9 cellular contexts compared by ENCODE assay signal in the genomic region with DNA sequence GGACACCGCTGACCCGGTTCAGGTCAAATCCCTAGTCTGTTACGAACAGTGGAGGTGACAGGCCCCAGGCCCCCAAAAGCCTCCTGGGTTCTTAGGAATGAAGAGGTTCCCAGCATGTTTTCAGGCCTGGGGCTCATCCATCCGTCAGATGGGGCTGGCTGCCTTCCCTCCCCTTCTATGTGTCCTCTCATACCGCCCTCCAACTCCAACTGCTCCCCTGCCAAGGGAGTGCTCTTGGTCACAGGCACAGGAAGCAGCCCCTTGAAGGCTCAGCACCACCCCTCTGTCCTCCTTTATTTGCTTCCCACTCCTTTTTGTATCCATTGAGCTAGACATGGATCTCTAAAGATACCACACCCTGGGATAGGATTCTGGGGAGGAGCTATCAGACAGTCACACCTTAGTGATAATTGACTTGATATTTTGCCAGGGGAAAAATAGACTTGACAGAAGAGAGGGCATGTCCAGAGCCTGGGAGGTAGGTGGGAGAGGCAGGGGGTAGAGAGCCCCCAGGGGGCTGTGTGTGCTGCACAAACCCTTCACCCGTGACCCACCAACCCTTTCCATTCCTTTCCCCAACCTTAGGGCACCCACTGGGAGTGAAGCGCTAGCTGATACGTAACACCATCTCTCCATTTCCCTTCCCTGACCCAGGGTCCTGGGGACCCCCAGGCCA. TPM values are rescaled to one million over a fixed set of nuclear protein-coding genes. Genes with fewer than 3 reads are reported as not detected.
A peak's percentile ranks its signal among the peaks of the same experiment; 100 is the strongest.
DNase-seq lines count a peak whose midpoint lies in the region; ATAC-seq and TF ChIP-seq lines count a peak whose summit lies in the region.
"Had no signal": no experiment of that assay in that cellular context is flagged by ENCODE, and none has a peak within 500 bp of the region (broad histone marks: within the 10 kb centered on the region; RNA-seq: fewer than 3 reads in every experiment).

No MANE protein-coding gene starts in this region.

- TF ChIP-seq CTCF in GM10266 (IDR thresholded peaks at IDR 0.05; ENCODE audit: control insufficient read depth, insufficient read depth, low read depth, missing control alignments) (no peak), left ventricle myocardium inferior (IDR thresholded peaks at IDR 0.05; ENCODE audit: borderline replicate concordance) (no peak)

- H3K9me3 ChIP-seq in NT2/D1 (ENCODE audit: insufficient read depth, low read length) (no peaks in the 10 kb centered on the region), left ventricle myocardium inferior (replicated peaks) (no peaks in the 10 kb centered on the region)
- H3K9me3 ChIP-seq: neutrophil had no signal

- ATAC-seq in GM21367 (IDR thresholded peaks at IDR 0.05; ENCODE audit: unreplicated experiment), result no peak

- H3K27me3 ChIP-seq in NT2/D1 (ENCODE audit: insufficient read depth, insufficient read length) (no peaks in the 10 kb centered on the region), left ventricle myocardium inferior (ENCODE audit: low read depth) (no peaks in the 10 kb centered on the region), rectal smooth muscle tissue (ENCODE audit: control insufficient read depth, insufficient read depth, low read length) (no peaks in the 10 kb centered on the region)

- peaks cover 17% of the 10 kb centered on the region for H3K4me1 ChIP-seq in NT2/D1 (ENCODE audit: insufficient read depth, insufficient read length)
- H3K4me1 ChIP-seq in left ventricle myocardium inferior, result peaks cover 28% of the 10 kb centered on the region
- H3K4me1 ChIP-seq in rectal smooth muscle tissue (ENCODE audit: control insufficient read depth, insufficient read depth, low read length), result peaks cover 18% of the 10 kb centered on the region

- intact Hi-C loops in left ventricle myocardium inferior (cut with micrococcal nuclease), result no loop called here

- H3K36me3 ChIP-seq in NT2/D1 (ENCODE audit: insufficient read depth, insufficient read length, low read length) (no peaks in the 10 kb centered on the region), left ventricle myocardium inferior (no peaks in the 10 kb centered on the region), rectal smooth muscle tissue (ENCODE audit: control insufficient read depth, insufficient read depth, low read length) (no peaks in the 10 kb centered on the region)
- H3K36me3 ChIP-seq: neutrophil had no signal

- no peak overlapping the region for H3K4me3 ChIP-seq in NT2/D1 (ENCODE audit: insufficient read length, low read depth)
- no peak overlapping the region for H3K4me3 ChIP-seq in left ventricle myocardium inferior
- H3K4me3 ChIP-seq in rectal smooth muscle tissue (ENCODE audit: low read length), result no peak overlapping the region

- H3K27ac ChIP-seq in left ventricle myocardium inferior (replicated peaks) (peak overlapping the region; percentile 53), rectal smooth muscle tissue (ENCODE audit: low read depth, low read length) (peak overlapping the region; percentile 95)
- H3K27ac ChIP-seq: neutrophil had no signal

- peak; percentile 11 for DNase-seq in GM10266 (ENCODE audit: extremely low spot score)
- no peak for DNase-seq in NT2/D1 (ENCODE audit: low read depth, low spot score)
- no peak for DNase-seq in left ventricle myocardium inferior
- no peak for DNase-seq in hypothalamus (lab: John Stamatoyannopoulos, UW)
- no peak for DNase-seq in COLO829 (ENCODE audit: low spot score)
- no peak for DNase-seq in activated CD4-positive, alpha-beta T cell treated with anti-CD3 and anti-CD28 coated beads, Interleukin-2, amount 50 U/mL, for 4 hours

- H3K9ac ChIP-seq in NT2/D1 (ENCODE audit: insufficient read length, low read depth) (peak overlapping the region; percentile 35), rectal smooth muscle tissue (ENCODE audit: low read length) (no peak overlapping the region)

RNA-seq across cellular contexts. Expression of a gene that starts 10.7 kb away (rescaled TPM):
- 9.1 TPM for total RNA-seq in left ventricle myocardium inferior
